Comparison of ENCODE assay signal across 27 cellular contexts in genomic region chr3:61199843-61200242, GRCh38.
"Had no signal": no experiment of that assay in that cellular context is flagged by ENCODE, and none has a peak within 500 bp of the region (broad histone marks: within the 10 kb centered on the region; RNA-seq: fewer than 3 reads in every experiment).

No MANE protein-coding gene starts in this region.

- H3K36me3 Mint-ChIP-seq: natural killer cell had no signal

- H3K27ac Mint-ChIP-seq: natural killer cell; nephron progenitor cell; neural progenitor cell; stimulated activated naive CD8-positive, alpha-beta T cell treated with anti-CD3 and anti-CD28 coated beads, Interleukin-15, Interleukin-2, amounts not matched to agents 100 ng/mL and 50 ng/mL, for 24 hours had no signal

- H3K27me3 Mint-ChIP-seq: naive B cell; stimulated activated naive CD8-positive, alpha-beta T cell treated with anti-CD3 and anti-CD28 coated beads, Interleukin-15, Interleukin-2, amounts not matched to agents 100 ng/mL and 50 ng/mL, for 24 hours had no signal

- H3K4me3 Mint-ChIP-seq: naive B cell; natural killer cell; nephron progenitor cell; neural progenitor cell; stimulated activated naive CD8-positive, alpha-beta T cell treated with anti-CD3 and anti-CD28 coated beads, Interleukin-15, Interleukin-2, amounts not matched to agents 100 ng/mL and 50 ng/mL, for 24 hours had no signal

- H3K4me3 ChIP-seq: lower lobe of right lung, neural progenitor cell, skin epidermis, suprapubic skin, thoracic aorta, tibial artery, upper lobe of right lung had no signal

- DNase-seq: hypothalamus; islet precursor cell; lower lobe of right lung; mammary epithelial cell; mesenchymal stem cell; naive B cell; natural killer cell; nephron progenitor cell; occipital lobe; retina; right cardiac atrium; stimulated activated CD4-positive, alpha-beta T cell treated with anti-CD3 and anti-CD28 coated beads, Interleukin-12 subunit alpha, Interleukin-12 subunit beta, amount 100 ng/mL, for 4 hours; stimulated activated CD4-positive, alpha-beta T cell treated with anti-CD3 and anti-CD28 coated beads, Interleukin-15, amount 100 ng/mL, for 24 hours; stimulated activated CD4-positive, alpha-beta T cell treated with anti-CD3 and anti-CD28 coated beads, Interleukin-2, amount 100 ng/mL, for 24 hours; stimulated activated CD4-positive, alpha-beta T cell treated with anti-CD3 and anti-CD28 coated beads, Interleukin-4, amount 100 ng/mL, for 1 hour; stimulated activated naive CD4-positive, alpha-beta T cell; tibial artery; trophoblast cell; upper lobe of right lung had no signal

- H3K4me1 ChIP-seq: lower lobe of right lung, neural progenitor cell, suprapubic skin, tibial artery, upper lobe of right lung had no signal

- H3K9me3 ChIP-seq: lower lobe of right lung, neutrophil, suprapubic skin, thoracic aorta, tibial artery, upper lobe of right lung had no signal

- H3K36me3 ChIP-seq: lower lobe of right lung, neural progenitor cell, neutrophil, suprapubic skin, thoracic aorta, tibial artery, upper lobe of right lung had no signal

- ATAC-seq: left lobe of liver, lower lobe of right lung, natural killer cell, sciatic nerve had no signal

- H3K9me3 Mint-ChIP-seq: natural killer cell; stimulated activated naive CD8-positive, alpha-beta T cell treated with anti-CD3 and anti-CD28 coated beads, Interleukin-15, Interleukin-2, amounts not matched to agents 100 ng/mL and 50 ng/mL, for 24 hours had no signal
